Comparison of ENCODE assay signal across 20 cellular contexts in the genomic region with DNA sequence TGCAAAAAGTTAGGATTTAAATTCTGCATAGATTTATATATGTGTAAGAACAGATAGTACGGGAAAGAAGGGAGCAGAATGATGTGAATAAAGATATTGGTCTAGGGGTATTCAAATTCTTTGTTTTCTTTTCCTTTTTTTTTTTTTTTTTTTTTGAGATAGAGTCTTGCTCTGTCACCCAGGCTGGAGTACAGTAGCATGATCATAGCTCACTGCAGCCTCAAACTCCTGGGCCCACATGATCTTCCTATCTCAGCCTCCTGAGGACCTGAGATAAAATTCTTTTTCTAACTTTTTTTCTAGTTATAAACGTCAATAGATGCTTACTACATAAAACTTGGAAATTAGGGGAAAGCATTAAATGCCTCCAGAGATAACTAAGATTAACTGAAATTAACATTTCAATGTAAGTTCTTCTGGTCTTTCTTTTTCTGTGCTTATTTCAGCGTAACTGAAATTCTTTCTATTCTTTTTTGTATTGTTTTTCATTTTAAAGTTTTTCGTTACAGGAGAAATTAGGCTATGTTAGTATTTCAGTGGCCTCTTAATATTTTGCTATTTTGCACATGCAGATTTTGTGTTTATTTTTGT.
"Had no signal": no experiment of that assay in that cellular context is flagged by ENCODE, and none has a peak within 500 bp of the region (broad histone marks: within the 10 kb centered on the region; RNA-seq: fewer than 3 reads in every experiment).

No MANE protein-coding gene starts in this region.

- H3K27ac ChIP-seq: PC-9, Peyer's patch, SJSA1, SK-N-MC had no signal

- H3K27me3 Mint-ChIP-seq: IgD-negative memory B cell, T-cell had no signal

- H3K4me3 ChIP-seq: PC-9, Peyer's patch, SJSA1, SK-N-MC had no signal

- H3K27me3 ChIP-seq: Peyer's patch, SJSA1 had no signal

- H3K9me3 ChIP-seq: Peyer's patch, SJSA1 had no signal

- DNase-seq: KBM-7, NCI-H1092, NCI-H1105 treated with DMSO at 0.1 percent for 48 hours, NCI-H1417 treated with DMSO at 0.1 percent for 48 hours, NCI-H146, NCI-H1694 treated with DMSO at 0.1 percent for 48 hours, NCI-H1930, NCI-H2081, NCI-H2107, NCI-H2227 treated with DMSO at 0.1 percent for 48 hours, NCI-H524 treated with DMSO at 0.1 percent for 48 hours, NCI-H69, NCI-H774, PC-9, Peyer's patch, SHP77 treated with DMSO at 0.1 percent for 48 hours, T-cell had no signal

- H3K4me3 Mint-ChIP-seq: IgD-negative memory B cell, T-cell had no signal

- H3K9me3 Mint-ChIP-seq: IgD-negative memory B cell, T-cell had no signal

- H3K4me1 ChIP-seq: Peyer's patch, SJSA1 had no signal

- H3K27ac Mint-ChIP-seq: IgD-negative memory B cell had no signal
